Comparison of ENCODE assay signal across 13 cellular contexts in genomic region chr12:5889381-5890047, GRCh38. TPM values are rescaled to one million over a fixed set of nuclear protein-coding genes. Genes with fewer than 3 reads are reported as not detected.
DNase-seq lines count a peak whose midpoint lies in the region; ATAC-seq and TF ChIP-seq lines count a peak whose summit lies in the region.
"Had no signal": no experiment of that assay in that cellular context is flagged by ENCODE, and none has a peak within 500 bp of the region (broad histone marks: within the 10 kb centered on the region; RNA-seq: fewer than 3 reads in every experiment).

No MANE protein-coding gene starts in this region.

- no peak overlapping the region for H3K27ac Mint-ChIP-seq in Caco-2 (ENCODE audit: unreplicated experiment)

- CTCF ChIA-PET in Caco-2 (lab: Charles Lee) (interaction anchor here (0.6 to 1.4 kb wide), 2 partner anchors 9 to 22 kb away, joined by 3 read pairs; no protein-coding TSS in a partner anchor), RWPE1 (lab: Yijun Ruan, JAX) (interaction anchor here (0.9 kb wide), 1 partner anchor 148 kb away, joined by 3 read pairs; no protein-coding TSS in a partner anchor)

- POLR2A ChIA-PET in Caco-2 (lab: Charles Lee) (no interaction called here), RWPE1 (lab: Yijun Ruan, JAX; ENCODE audit: low non-redundant PET) (no interaction called here)

- H3K4me3 Mint-ChIP-seq in Caco-2 (ENCODE audit: unreplicated experiment): no peak overlapping the region

- peaks cover 19% of the 10 kb centered on the region for H3K27me3 Mint-ChIP-seq in Caco-2 (ENCODE audit: insufficient read depth, unreplicated experiment)

- no peaks in the 10 kb centered on the region for H3K27me3 ChIP-seq in Caco-2 (replicated peaks; ENCODE audit: control insufficient read depth, insufficient read depth, low read length)

- no peaks in the 10 kb centered on the region for H3K36me3 Mint-ChIP-seq in Caco-2 (ENCODE audit: insufficient read depth, unreplicated experiment)

- H3K4me1 Mint-ChIP-seq in Caco-2 (ENCODE audit: low read depth, unreplicated experiment): no peaks in the 10 kb centered on the region

- BruUV-seq in Caco-2 (replicated peaks; lab: Mats Ljungman, UMichigan): no TSS peak

- peak in 1 of 2 experiments; percentile 19 for TF ChIP-seq CTCF in Caco-2 (IDR thresholded peaks at IDR 0.05; ENCODE audit: insufficient read depth in 1 of 2, low read depth in 1 of 2, low read length in 1 of 2, severe bottlenecking in 1 of 2, unreplicated experiment in 1 of 2)
- no peak for TF ChIP-seq CTCF in RWPE1 (conservative IDR thresholded peaks at IDR 0.05; ENCODE audit: low read depth)

- H3K36me3 ChIP-seq in Caco-2 (ENCODE audit: control insufficient read depth, insufficient read depth, low read length): no peaks in the 10 kb centered on the region

- intact Hi-C loops in Caco-2 (cut with micrococcal nuclease; ENCODE audit: unreplicated experiment): no loop called here
- intact Hi-C loops in Right ventricle myocardium inferior (cut with DNase I): no loop called here

- ATAC-seq in Right ventricle myocardium inferior (no peak), HG03520 (IDR thresholded peaks at IDR 0.05; ENCODE audit: unreplicated experiment) (no peak)

- H3K9me3 Mint-ChIP-seq in Caco-2 (ENCODE audit: unreplicated experiment): peaks cover 18% of the 10 kb centered on the region

- DNase-seq in Caco-2 (peak; percentile 59 to 76), H4 (ENCODE audit: low spot score) (peak; percentile 41), RWPE1 (ENCODE audit: low spot score) (peak; percentile 2), islet precursor cell (peak; percentile 49), Right ventricle myocardium inferior (ENCODE audit: missing footprints) (no peak), midbrain (lab: John Stamatoyannopoulos, UW) (no peak)
- DNase-seq in stimulated activated naive CD4-positive, alpha-beta T cell treated with Interleukin-2 at 50 U/mL for 16 hours (lab: John Stamatoyannopoulos, UW): no peak
- DNase-seq: amniotic stem cell, IMR-90, NCI-H526 had no signal

- H3K4me3 ChIP-seq in Caco-2 (ENCODE audit: low read depth, low read length): no peak overlapping the region

- no peak overlapping the region for H3K27ac ChIP-seq in RWPE1
- H3K27ac ChIP-seq: epithelial cell of prostate, parathyroid adenoma had no signal

- H3K4me1 ChIP-seq in Caco-2: no peaks in the 10 kb centered on the region
- H3K4me1 ChIP-seq: parathyroid adenoma had no signal

- H3K9me3 ChIP-seq in Caco-2: peaks cover 8% of the 10 kb centered on the region

RNA-seq across cellular contexts. Expression of gene ANO2, which starts 55.5 kb away (rescaled TPM):
- total RNA-seq in Caco-2 (2022) (0.63 and 0.68 TPM in 2 replicates), Right ventricle myocardium inferior (19.5 TPM)
- total RNA-seq in H4 (2014; rRNA removed; shearing (Covaris generic)): 0.89 and 0.99 TPM in 2 replicates
- total RNA-seq: IMR-90 had no signal

Comparison
In these comparisons a context has a peak if more than half of its experiments do, and no peak if none do; other contexts are left out.
1. DNase-seq: peak in Caco-2 (2 of 2), H4 (single experiment), RWPE1 (single experiment) and islet precursor cell (single experiment); none in stimulated activated naive CD4-positive, alpha-beta T cell treated with Interleukin-2 at 50 U/mL for 16 hours (single experiment), Right ventricle myocardium inferior (single experiment) and midbrain (single experiment).
2. RNA of gene ANO2, which starts 55.5 kb away (total RNA-seq): 19.5 TPM in Right ventricle myocardium inferior (single experiment); 0.89 to 0.99 TPM in H4 and 0.63 to 0.68 TPM in Caco-2; every median in the first group is over 10 times any median in the second.